Comparison of ENCODE assay signal across 19 cellular contexts in genomic region chr7:155807013-155807804, GRCh38. TPM values are rescaled to one million over a fixed set of nuclear protein-coding genes. Genes with fewer than 3 reads are reported as not detected.
A peak's percentile ranks its signal among the peaks of the same experiment; 100 is the strongest.
DNase-seq lines count a peak whose midpoint lies in the region; ATAC-seq and TF ChIP-seq lines count a peak whose summit lies in the region.
"Had no signal": no experiment of that assay in that cellular context is flagged by ENCODE, and none has a peak within 500 bp of the region (broad histone marks: within the 10 kb centered on the region; RNA-seq: fewer than 3 reads in every experiment).

No MANE protein-coding gene starts in this region.

- TF ChIP-seq POLR2A in upper lobe of left lung (IDR thresholded peaks at IDR 0.05), result no peak
- TF ChIP-seq POLR2A in adrenal gland (IDR thresholded peaks at IDR 0.05), result no peak
- TF ChIP-seq POLR2A in testis (IDR thresholded peaks at IDR 0.05), result no peak

- WGBS in endodermal cell (ENCODE audit: insufficient coverage in 1 of 2, insufficient read length in 1 of 2), 2 experiments, result 35 to 45% methylated on average over 9 to 25 of the region's 25 CpGs
- 14 to 28% methylated on average over 19 to 25 of the region's 25 CpGs for WGBS in upper lobe of left lung, 2 donors
- 54 to 58% (median 57%) methylated on average over 22 to 25 of the region's 25 CpGs for WGBS in adrenal gland, 4 donors
- WGBS in testis, 2 donors, result 25 to 27% methylated on average over 23 to 25 of the region's 25 CpGs

- no peak for TF ChIP-seq EP300 in upper lobe of left lung (IDR thresholded peaks at IDR 0.05)

- H3K27ac ChIP-seq in endodermal cell (ENCODE audit: low read depth, low read length), result no peak overlapping the region
- peak overlapping the region; percentile 69 to 91 (median 82) for H3K27ac ChIP-seq in upper lobe of left lung
- H3K27ac ChIP-seq in adrenal gland, result peak overlapping the region in 1 of 5 donors; percentile 90
- H3K27ac ChIP-seq in testis, result no peak overlapping the region
- H3K27ac ChIP-seq: PC-9, right atrium auricular region, tibial artery had no signal

- H3K36me3 Mint-ChIP-seq in activated CD4-positive, alpha-beta T cell treated with anti-CD3 and anti-CD28 coated beads, Interleukin-2, amount 10 ng/mL, durations not matched to agents 24 days and 14 days (ENCODE audit: low read depth), result no peaks in the 10 kb centered on the region
- H3K36me3 Mint-ChIP-seq in endodermal cell (ENCODE audit: low read depth) (no peaks in the 10 kb centered on the region), mesothelial cell of epicardium (peaks cover 1% of the 10 kb centered on the region)
- H3K36me3 Mint-ChIP-seq: activated naive CD8-positive, alpha-beta T cell had no signal

- no peaks in the 10 kb centered on the region for H3K9me3 Mint-ChIP-seq in activated CD4-positive, alpha-beta T cell treated with anti-CD3 and anti-CD28 coated beads, Interleukin-2, amount 10 ng/mL, durations not matched to agents 24 days and 14 days
- H3K9me3 Mint-ChIP-seq in endodermal cell (peaks cover 3% of the 10 kb centered on the region), mesothelial cell of epicardium (no peaks in the 10 kb centered on the region)

- DNase-seq in activated CD4-positive, alpha-beta T cell treated with anti-CD3 and anti-CD28 coated beads, Interleukin-2, amount 10 ng/mL, durations not matched to agents 24 days and 14 days, result no peak
- DNase-seq in activated CD4-positive, alpha-beta T cell treated with anti-CD3 and anti-CD28 coated beads for 4 hours, result no peak
- DNase-seq in endodermal cell (peak; percentile 83), mesothelial cell of epicardium (ENCODE audit: low spot score in 2 of 2, unreplicated experiment in 2 of 2) (no peak), upper lobe of left lung (peak in 1 of 2 donors; percentile 63), adrenal gland (no peak), testis (no peak)
- DNase-seq: activated CD8-positive, alpha-beta memory T cell treated with anti-CD3 and anti-CD28 coated beads, Interleukin-2, amount 50 U/mL, for 48 hours; COR-L47; KG1; NCI-H1436 treated with DMSO at 0.1 percent for 48 hours; NCI-H510A; PC-9; stimulated activated CD4-positive, alpha-beta T cell treated with anti-CD3 and anti-CD28 coated beads, Interleukin-2, amount 100 ng/mL, for 48 hours; tibial artery had no signal

- H3K4me1 Mint-ChIP-seq in activated CD4-positive, alpha-beta T cell treated with anti-CD3 and anti-CD28 coated beads, Interleukin-2, amount 10 ng/mL, durations not matched to agents 24 days and 14 days, result peaks cover 23% of the 10 kb centered on the region
- H3K4me1 Mint-ChIP-seq in endodermal cell (peaks cover 21% of the 10 kb centered on the region), mesothelial cell of epicardium (peaks cover 38% of the 10 kb centered on the region)

- H3K4me3 Mint-ChIP-seq in activated CD4-positive, alpha-beta T cell treated with anti-CD3 and anti-CD28 coated beads, Interleukin-2, amount 10 ng/mL, durations not matched to agents 24 days and 14 days, result no peak overlapping the region
- H3K4me3 Mint-ChIP-seq in endodermal cell, result peak overlapping the region; percentile 60
- H3K4me3 Mint-ChIP-seq in mesothelial cell of epicardium, result peak overlapping the region; percentile 16
- H3K4me3 Mint-ChIP-seq: activated naive CD8-positive, alpha-beta T cell had no signal

- H3K27me3 Mint-ChIP-seq in activated CD4-positive, alpha-beta T cell treated with anti-CD3 and anti-CD28 coated beads, Interleukin-2, amount 10 ng/mL, durations not matched to agents 24 days and 14 days, result peaks cover 63% of the 10 kb centered on the region
- peaks cover 73% of the 10 kb centered on the region for H3K27me3 Mint-ChIP-seq in endodermal cell (ENCODE audit: insufficient read depth)
- H3K27me3 Mint-ChIP-seq in mesothelial cell of epicardium (ENCODE audit: low read depth), result peaks cover 85% of the 10 kb centered on the region

- peaks cover 86% of the 10 kb centered on the region for H3K27me3 ChIP-seq in endodermal cell (ENCODE audit: control insufficient read depth, insufficient read depth, low read length, poor library complexity, severe bottlenecking)
- H3K27me3 ChIP-seq in upper lobe of left lung, result peaks cover 0 to 76% (median 37%) of the 10 kb centered on the region in 4 donors
- H3K27me3 ChIP-seq in adrenal gland, result peaks cover 41% of the 10 kb centered on the region
- no peaks in the 10 kb centered on the region for H3K27me3 ChIP-seq in testis

- H3K9me3 ChIP-seq in endodermal cell (ENCODE audit: control insufficient read depth, low read length), result no peaks in the 10 kb centered on the region
- no peaks in the 10 kb centered on the region for H3K9me3 ChIP-seq in upper lobe of left lung
- H3K9me3 ChIP-seq in adrenal gland (replicated peaks in 1 of 3), result no peaks in the 10 kb centered on the region
- H3K9me3 ChIP-seq in testis, result no peaks in the 10 kb centered on the region
- H3K9me3 ChIP-seq: right atrium auricular region, tibial artery had no signal

- TF ChIP-seq CTCF in endodermal cell (conservative IDR thresholded peaks at IDR 0.05) (no peak), mesothelial cell of epicardium (IDR thresholded peaks at IDR 0.05; ENCODE audit: unreplicated experiment) (no peak), upper lobe of left lung (IDR thresholded peaks at IDR 0.05) (no peak), adrenal gland (IDR thresholded peaks at IDR 0.05) (no peak), testis (IDR thresholded peaks at IDR 0.05) (no peak)

- H3K4me1 ChIP-seq in endodermal cell (ENCODE audit: control insufficient read depth, insufficient read depth, low read length), result peaks cover 6% of the 10 kb centered on the region
- peaks cover 55 to 91% (median 80%) of the 10 kb centered on the region in 4 donors for H3K4me1 ChIP-seq in upper lobe of left lung
- H3K4me1 ChIP-seq in adrenal gland (replicated peaks in 1 of 2), result peaks cover 0 to 34% of the 10 kb centered on the region in 2 donors
- H3K4me1 ChIP-seq in testis, result peaks cover 25% of the 10 kb centered on the region

- no peak overlapping the region for H3K4me3 ChIP-seq in endodermal cell (ENCODE audit: low read length)
- H3K4me3 ChIP-seq in upper lobe of left lung, result peak overlapping the region in 3 of 4 donors; percentile 43 to 53 (median 52)
- H3K4me3 ChIP-seq in adrenal gland, result peak overlapping the region in 1 of 4 donors; percentile 77
- H3K4me3 ChIP-seq in testis, result no peak overlapping the region
- H3K4me3 ChIP-seq: PC-9, tibial artery had no signal

- peak overlapping the region; percentile 26 for H3K27ac Mint-ChIP-seq in activated CD4-positive, alpha-beta T cell treated with anti-CD3 and anti-CD28 coated beads, Interleukin-2, amount 10 ng/mL, durations not matched to agents 24 days and 14 days
- H3K27ac Mint-ChIP-seq in endodermal cell (peak overlapping the region; percentile 75), mesothelial cell of epicardium (no peak overlapping the region)

- intact Hi-C loops in activated CD4-positive, alpha-beta T cell treated with anti-CD3 and anti-CD28 coated beads, Interleukin-2, amount 10 ng/mL, durations not matched to agents 24 days and 14 days (cut with micrococcal nuclease), result loop anchor here (5.0 to 10.0 kb wide), 2 partner anchors 808 to 1215 kb away; no protein-coding TSS in a partner anchor
- intact Hi-C loops in adrenal gland (cut with DNase I) (loop anchor here (5.0 to 10.0 kb wide), 3 partner anchors 670 to 798 kb away; no protein-coding TSS in a partner anchor), testis (cut with DNase I; ENCODE audit: low total_unique reads) (no loop called here)

- no peak overlapping the region for H3K9ac ChIP-seq in endodermal cell (ENCODE audit: extremely low read depth, low read length, poor library complexity, severe bottlenecking)

- no peak for ATAC-seq in upper lobe of left lung (ENCODE audit: low FRiP score in 2 of 2)
- ATAC-seq in GM19035 (IDR thresholded peaks at IDR 0.05; ENCODE audit: unreplicated experiment), result no peak

- H3K36me3 ChIP-seq in endodermal cell (ENCODE audit: control insufficient read depth, insufficient read depth, low read length) (no peaks in the 10 kb centered on the region), upper lobe of left lung (no peaks in the 10 kb centered on the region), adrenal gland (replicated peaks in 1 of 2) (no peaks in the 10 kb centered on the region), testis (ENCODE audit: low read depth, missing control alignments) (no peaks in the 10 kb centered on the region)
- H3K36me3 ChIP-seq: right atrium auricular region, tibial artery had no signal

RNA-seq across cellular contexts. Expression of gene SHH, which starts 5.1 kb away (rescaled TPM):
- total RNA-seq in activated CD4-positive, alpha-beta T cell treated with anti-CD3 and anti-CD28 coated beads, Interleukin-2, amount 10 ng/mL, durations not matched to agents 24 days and 14 days, result not detected in 2 replicates
- total RNA-seq in endodermal cell, result 1 to 10 TPM in 1 of 2 donors, under 1 TPM in 1; 0.99 to 1.6 TPM
- 0.93 TPM for polyA plus RNA-seq in endodermal cell (2013, experiment 1 of 2)
- 0.41 TPM for polyA plus RNA-seq in endodermal cell (2013, experiment 2 of 2)
- total RNA-seq in mesothelial cell of epicardium, result 0.58 to 0.75 TPM (median 0.73 TPM) in 3 replicates
- 1 to 10 TPM; 6.1 to 9.6 (median 6.2) TPM for total RNA-seq in upper lobe of left lung
- 10 to 100 TPM in 5 of 8 donors, 1 to 10 TPM in 3; 3.3 to 38.0 (median 15.2) TPM for total RNA-seq in adrenal gland
- polyA plus RNA-seq in adrenal gland, result 10 to 100 TPM in 1 of 3 donors, 1 to 10 TPM in 2; 3.0 to 13.7 (median 7.0) TPM
- under 1 TPM in 1 of 2 donors, not detected in 1; 0.06 TPM for total RNA-seq in testis
- polyA plus RNA-seq in testis (ENCODE audit: insufficient read depth, low read depth, low replicate concordance), result 1.0 TPM
- total RNA-seq: cardiac septum, PC-9, right atrium auricular region had no signal

Comparison
In these comparisons a context has a peak if more than half of its experiments do, and no peak if none do; other contexts are left out.
1. H3K27ac ChIP-seq: peak in upper lobe of left lung (4 of 4); none in endodermal cell (single experiment) and testis (0 of 2).
2. H3K4me3 ChIP-seq: peak in upper lobe of left lung (3 of 4); none in endodermal cell (single experiment) and testis (0 of 2).